Comparison of ENCODE assay signal across 23 cellular contexts in the genomic region with DNA sequence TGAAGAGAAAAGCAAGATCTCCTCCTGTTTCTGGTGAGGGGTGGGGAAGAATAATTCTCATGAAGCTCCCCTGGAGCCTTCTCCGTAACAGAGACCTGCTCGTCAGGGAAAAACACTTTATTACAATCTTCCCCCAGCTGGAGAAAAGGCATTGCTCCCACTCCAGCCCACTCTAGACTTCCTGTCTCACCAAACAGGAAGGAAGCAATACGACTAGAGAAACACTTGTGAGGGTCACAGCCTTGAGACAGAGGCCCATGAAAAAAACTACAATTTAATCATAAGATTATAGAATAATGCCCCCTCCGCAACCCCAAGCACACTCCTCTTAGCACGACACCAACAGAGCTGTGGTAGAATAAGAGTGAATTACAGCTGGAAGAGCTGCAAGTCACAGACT.
"Had no signal": no experiment of that assay in that cellular context is flagged by ENCODE, and none has a peak within 500 bp of the region (broad histone marks: within the 10 kb centered on the region; RNA-seq: fewer than 3 reads in every experiment).

No MANE protein-coding gene starts in this region.

- H3K4me3 Mint-ChIP-seq: endodermal cell; memory B cell; stimulated activated naive B cell treated with anti-CD40 and anti-IgM and Interleukin-4, amounts not matched to agents 10 μg/mL and 1 μg/mL and 100 μg/mL, for 72 hours; stimulated activated naive CD8-positive, alpha-beta T cell treated with anti-CD3 and anti-CD28 coated beads, Interleukin-15, amount 100 ng/mL, for 72 hours had no signal

- H3K27ac Mint-ChIP-seq: endodermal cell; memory B cell; stimulated activated naive B cell treated with anti-CD40 and anti-IgM and Interleukin-4, amounts not matched to agents 10 μg/mL and 1 μg/mL and 100 μg/mL, for 72 hours had no signal

- H3K4me3 ChIP-seq: hepatocyte, left ventricle myocardium inferior, lower lobe of right lung, psoas muscle, sigmoid colon, skin epidermis, testis, tibial nerve, upper lobe of right lung, vagina had no signal

- H3K27ac ChIP-seq: hepatocyte, left ventricle myocardium inferior, lower lobe of right lung, neutrophil, psoas muscle, sigmoid colon, skin epidermis, testis, tibial nerve, upper lobe of right lung, vagina had no signal

- H3K36me3 Mint-ChIP-seq: memory B cell had no signal

- H3K9me3 ChIP-seq: left ventricle myocardium inferior, lower lobe of right lung, neutrophil, psoas muscle, sigmoid colon, testis, tibial nerve, upper lobe of right lung, vagina had no signal

- H3K27me3 ChIP-seq: hepatocyte, neutrophil, sigmoid colon, testis, tibial nerve, upper lobe of right lung, vagina had no signal

- H3K4me1 ChIP-seq: lower lobe of right lung, psoas muscle, testis, upper lobe of right lung, vagina had no signal

- FAIRE-seq: kidney had no signal

- H2AFZ ChIP-seq: hepatocyte had no signal

- ATAC-seq: left cardiac atrium; lower lobe of right lung; psoas muscle; stimulated activated naive B cell treated with anti-CD40 and anti-IgM and Interleukin-4, amounts not matched to agents 10 μg/mL and 1 μg/mL and 100 μg/mL, for 72 hours; stimulated activated naive CD8-positive, alpha-beta T cell treated with anti-CD3 and anti-CD28 coated beads, Interleukin-15, amount 100 ng/mL, for 72 hours; upper lobe of right lung had no signal

- H3K79me2 ChIP-seq: hepatocyte had no signal

- H3K27me3 Mint-ChIP-seq: stimulated activated naive B cell treated with anti-CD40 and anti-IgM and Interleukin-4, amounts not matched to agents 10 μg/mL and 1 μg/mL and 100 μg/mL, for 72 hours; stimulated activated naive CD8-positive, alpha-beta T cell treated with anti-CD3 and anti-CD28 coated beads, Interleukin-15, amount 100 ng/mL, for 72 hours had no signal

- H3K4me1 Mint-ChIP-seq: memory B cell had no signal

- H3K4me2 ChIP-seq: hepatocyte had no signal

- H3K36me3 ChIP-seq: left ventricle myocardium inferior, lower lobe of right lung, neutrophil, sigmoid colon, tibial nerve, upper lobe of right lung, vagina had no signal

- DNase-seq: effector CD4-positive, alpha-beta T cell; endodermal cell; foreskin melanocyte; kidney; left cardiac atrium; left ventricle myocardium inferior; lower lobe of right lung; midbrain; psoas muscle; retina; sigmoid colon; stimulated activated CD4-positive, alpha-beta T cell treated with anti-CD3 and anti-CD28 coated beads, Interleukin-2, amount 100 ng/mL, for 24 hours; stimulated activated CD4-positive, alpha-beta T cell treated with anti-CD3 and anti-CD28 coated beads, Interleukin-4, amount 100 ng/mL, for 4 hours; stimulated activated naive B cell treated with anti-CD40 and anti-IgM and Interleukin-4, amounts not matched to agents 10 μg/mL and 1 μg/mL and 100 μg/mL, for 72 hours; stimulated activated naive CD8-positive, alpha-beta T cell treated with anti-CD3 and anti-CD28 coated beads, Interleukin-15, amount 100 ng/mL, for 72 hours; testis; upper lobe of right lung had no signal
